9 cellular contexts compared by ENCODE assay signal in genomic region chr15:77014137-77015081, GRCh38. TPM values are rescaled to one million over a fixed set of nuclear protein-coding genes. Genes with fewer than 3 reads are reported as not detected.
DNase-seq lines count a peak whose midpoint lies in the region; ATAC-seq and TF ChIP-seq lines count a peak whose summit lies in the region.
"Had no signal": no experiment of that assay in that cellular context is flagged by ENCODE, and none has a peak within 500 bp of the region (broad histone marks: within the 10 kb centered on the region; RNA-seq: fewer than 3 reads in every experiment).

No MANE protein-coding gene starts in this region.

- peak; percentile 46 for DNase-seq in Ammon's horn (ENCODE audit: low spot score)
- DNase-seq in colonic mucosa = no peak
- no peak for DNase-seq in NCI-H748 treated with DMSO at 0.1 percent for 48 hours (lab: John Stamatoyannopoulos, UW)
- DNase-seq in G401 (ENCODE audit: low spot score) = no peak
- DNase-seq: NCI-H345 had no signal

- peak overlapping the region; percentile 12 to 26 for H3K9ac ChIP-seq in colonic mucosa (ENCODE audit: low read depth in 2 of 2, low read length in 2 of 2)

- peaks cover 4% of the 10 kb centered on the region for H3K4me1 ChIP-seq in colonic mucosa

- no peak for TF ChIP-seq CTCF in colonic mucosa (IDR thresholded peaks at IDR 0.05)

- ATAC-seq in GM19043 (IDR thresholded peaks at IDR 0.05; ENCODE audit: low read depth, unreplicated experiment) (peak; percentile 36), HG03460 (IDR thresholded peaks at IDR 0.05; ENCODE audit: unreplicated experiment) (peak; percentile 48), GM18519 (IDR thresholded peaks at IDR 0.05; ENCODE audit: low FRiP score, unreplicated experiment) (no peak), GM18870 (IDR thresholded peaks at IDR 0.05; ENCODE audit: unreplicated experiment) (no peak)

- H3K9me3 ChIP-seq in colonic mucosa = no peaks in the 10 kb centered on the region

- H3K27ac ChIP-seq in colonic mucosa = peak overlapping the region; percentile 36

- H3K36me3 ChIP-seq in colonic mucosa = no peaks in the 10 kb centered on the region

- H3K27me3 ChIP-seq in colonic mucosa = no peaks in the 10 kb centered on the region

- in situ Hi-C loops in G401 (cut with HindIII; ENCODE audit: low sequenced_read_pairs) = no loop called here

- H3K4me3 ChIP-seq in colonic mucosa = no peak overlapping the region

- intact Hi-C loops in colonic mucosa (cut with DNase I) = no loop called here

RNA-seq across cellular contexts. Expression of gene PSTPIP1, which starts 19.5 kb away (rescaled TPM):
- 1 to 10 TPM; 3.7 to 4.2 TPM for total RNA-seq in colonic mucosa
- not detected in 2 replicates for total RNA-seq in G401 (2014; rRNA removed; shearing (Covaris generic))

RNA-seq across cellular contexts. Expression of gene TSPAN3, which starts 56.5 kb away (rescaled TPM):
- total RNA-seq in colonic mucosa = 100 to 1,000 TPM; 594 to 841 TPM
- 235 and 245 TPM in 2 replicates for total RNA-seq in G401 (2014; rRNA removed; shearing (Covaris generic))

Comparison
In these comparisons a context has a peak if more than half of its experiments do, and no peak if none do; other contexts are left out.
1. ATAC-seq: peak in GM19043 (single experiment) and HG03460 (single experiment); none in GM18519 (single experiment) and GM18870 (single experiment).